Comparison of ENCODE assay signal across 14 cellular contexts in the genomic region with DNA sequence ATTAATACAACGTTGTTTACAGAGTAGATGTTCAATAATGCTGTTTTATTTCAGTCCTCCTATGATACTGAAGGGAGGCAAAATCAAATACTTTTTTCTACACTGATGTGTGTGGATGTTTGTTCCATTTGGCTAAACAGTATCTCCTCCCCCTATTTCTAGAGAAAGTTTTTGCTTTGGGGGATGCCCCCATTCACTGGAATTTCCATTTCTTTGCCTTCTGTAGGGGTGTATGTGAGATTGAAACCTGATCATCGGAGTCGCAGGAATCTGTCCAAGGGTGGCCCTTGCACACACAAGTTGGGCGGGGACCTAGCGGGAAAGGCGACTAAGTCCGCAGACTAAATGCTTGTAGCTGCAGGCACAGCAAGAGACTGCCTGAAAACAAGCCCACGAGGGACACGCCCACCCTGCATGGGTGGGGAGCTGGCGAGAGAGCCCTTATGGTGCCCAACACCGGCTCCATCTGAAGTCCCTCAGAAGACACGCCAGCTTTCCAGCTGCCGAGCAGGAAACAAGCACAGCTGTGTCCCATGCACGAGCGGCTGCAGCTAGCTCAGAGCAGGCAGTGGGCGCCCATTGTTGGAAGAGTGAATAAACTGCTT.
"Had no signal": no experiment of that assay in that cellular context is flagged by ENCODE, and none has a peak within 500 bp of the region (broad histone marks: within the 10 kb centered on the region; RNA-seq: fewer than 3 reads in every experiment).

No MANE protein-coding gene starts in this region.

- H3K27me3 Mint-ChIP-seq: activated CD4-positive, alpha-beta T cell treated with anti-CD3 and anti-CD28 coated beads, Interleukin-2, amount 10 ng/mL, durations not matched to agents 7 days and 5 days; effector memory CD8-positive, alpha-beta T cell; natural killer cell treated with Interleukin-12 subunit alpha and Interleukin-12 subunit beta and Interleukin-15 and Interleukin-18, amount 100 ng/mL, for 72 hours had no signal

- H3K36me3 Mint-ChIP-seq: natural killer cell treated with Interleukin-12 subunit alpha and Interleukin-12 subunit beta and Interleukin-15 and Interleukin-18, amount 100 ng/mL, for 72 hours had no signal

- H3K9me3 Mint-ChIP-seq: brain; effector memory CD8-positive, alpha-beta T cell; mesothelial cell of epicardium; natural killer cell treated with Interleukin-12 subunit alpha and Interleukin-12 subunit beta and Interleukin-15 and Interleukin-18, amount 100 ng/mL, for 72 hours; T-helper 2 cell treated with Interferon-gamma antibody and Interleukin-4, amounts not matched to agents 5 μg/mL and 100 μg/mL, for 36 hours; WTC11 had no signal

- H3K4me3 Mint-ChIP-seq: activated CD4-positive, alpha-beta T cell treated with anti-CD3 and anti-CD28 coated beads, Interleukin-2, amount 10 ng/mL, durations not matched to agents 7 days and 5 days; brain; effector memory CD8-positive, alpha-beta T cell; mesothelial cell of epicardium; natural killer cell treated with Interleukin-12 subunit alpha and Interleukin-12 subunit beta and Interleukin-15 and Interleukin-18, amount 100 ng/mL, for 72 hours; T-helper 2 cell treated with Interferon-gamma antibody and Interleukin-4, amounts not matched to agents 5 μg/mL and 100 μg/mL, for 36 hours; WTC11 had no signal

- H3K27me3 ChIP-seq: sigmoid colon, testis, upper lobe of left lung had no signal

- DNase-seq: activated CD4-positive, alpha-beta T cell treated with anti-CD3 and anti-CD28 coated beads, Interleukin-2, amount 10 ng/mL, durations not matched to agents 7 days and 5 days; activated gamma-delta T cell; anterior cingulate cortex; caudate nucleus; effector memory CD8-positive, alpha-beta T cell; sigmoid colon; testis; upper lobe of left lung had no signal

- H3K9me3 ChIP-seq: sigmoid colon, testis, upper lobe of left lung had no signal

- H3K4me1 Mint-ChIP-seq: brain, mesothelial cell of epicardium had no signal

- H3K4me3 ChIP-seq: sigmoid colon, testis, upper lobe of left lung had no signal

- H3K27ac ChIP-seq: epithelial cell of prostate, sigmoid colon, testis, upper lobe of left lung had no signal

- ATAC-seq: effector memory CD8-positive, alpha-beta T cell; natural killer cell treated with Interleukin-12 subunit alpha and Interleukin-12 subunit beta and Interleukin-15 and Interleukin-18, amount 100 ng/mL, for 72 hours; WTC11 had no signal

- H3K27ac Mint-ChIP-seq: activated CD4-positive, alpha-beta T cell treated with anti-CD3 and anti-CD28 coated beads, Interleukin-2, amount 10 ng/mL, durations not matched to agents 7 days and 5 days; brain; effector memory CD8-positive, alpha-beta T cell; mesothelial cell of epicardium; natural killer cell treated with Interleukin-12 subunit alpha and Interleukin-12 subunit beta and Interleukin-15 and Interleukin-18, amount 100 ng/mL, for 72 hours; T-helper 2 cell treated with Interferon-gamma antibody and Interleukin-4, amounts not matched to agents 5 μg/mL and 100 μg/mL, for 36 hours; WTC11 had no signal

- H3K4me1 ChIP-seq: sigmoid colon, testis, upper lobe of left lung had no signal
